9 cellular contexts compared by ENCODE assay signal in the genomic region with DNA sequence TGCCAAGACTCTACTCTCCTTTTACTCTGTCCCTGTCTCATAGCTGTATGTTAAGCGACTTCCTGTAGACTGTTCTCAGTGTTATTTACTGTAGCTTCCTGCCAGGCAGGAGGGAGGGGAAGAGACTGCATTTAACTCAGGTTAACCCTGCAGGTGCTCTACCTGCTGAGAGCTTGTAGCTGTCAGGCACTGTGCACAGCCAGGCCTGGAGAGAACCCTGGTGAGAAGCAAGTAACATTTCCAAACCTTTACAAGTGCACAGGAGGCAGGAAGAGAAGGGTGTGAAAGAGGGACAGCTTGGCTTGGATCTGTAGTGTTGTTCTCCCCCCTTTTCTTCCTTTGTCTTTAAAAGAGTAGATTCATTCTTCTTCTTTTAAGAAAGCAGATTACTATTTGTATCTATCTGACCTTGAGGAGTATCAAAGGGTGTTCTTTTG.
DNase-seq lines count a peak whose midpoint lies in the region; ATAC-seq and TF ChIP-seq lines count a peak whose summit lies in the region.
"Had no signal": no experiment of that assay in that cellular context is flagged by ENCODE, and none has a peak within 500 bp of the region (broad histone marks: within the 10 kb centered on the region; RNA-seq: fewer than 3 reads in every experiment).

No MANE protein-coding gene starts in this region.

- peak overlapping the region; percentile 9 to 54 for H3K27ac ChIP-seq in tibial artery
- H3K27ac ChIP-seq: parathyroid adenoma had no signal

- intact Hi-C loops in tibial artery (cut with DNase I; ENCODE audit: low total_unique reads) = no loop called here

- peak overlapping the region; percentile 58 for H3K4me3 ChIP-seq in endocrine pancreas (ENCODE audit: control insufficient read depth, insufficient read depth, low read length)
- no peak overlapping the region for H3K4me3 ChIP-seq in tibial artery

- peak; percentile 56 for DNase-seq in ELF-1 (ENCODE audit: low read depth, low spot score)
- DNase-seq in NCI-H146 treated with DMSO at 0.1 percent for 48 hours (lab: John Stamatoyannopoulos, UW; ENCODE audit: unreplicated experiment) = peak; percentile 93
- DNase-seq in tibial artery = no peak
- no peak for DNase-seq in MV-4-11 (lab: John Stamatoyannopoulos, UW)
- DNase-seq in stimulated activated CD4-positive, alpha-beta T cell treated with anti-CD3 and anti-CD28 coated beads, Interleukin-12 subunit alpha, Interleukin-12 subunit beta, amount 100 ng/mL, for 4 hours = no peak

- no peak overlapping the region for H3K9ac ChIP-seq in endocrine pancreas (ENCODE audit: control insufficient read depth, insufficient read depth, low read length)
- H3K9ac ChIP-seq: parathyroid adenoma had no signal

- no peak for TF ChIP-seq CTCF in tibial artery (IDR thresholded peaks at IDR 0.05)

- H3K27me3 ChIP-seq in endocrine pancreas (ENCODE audit: control insufficient read depth, insufficient read depth, low read length) (no peaks in the 10 kb centered on the region), tibial artery (no peaks in the 10 kb centered on the region)

- H3K36me3 ChIP-seq in endocrine pancreas (ENCODE audit: control insufficient read depth, insufficient read depth, low read length) = no peaks in the 10 kb centered on the region
- peaks cover 0 to 25% (median 0%) of the 10 kb centered on the region in 3 donors for H3K36me3 ChIP-seq in tibial artery

- H3K4me1 ChIP-seq in endocrine pancreas (ENCODE audit: control insufficient read depth, insufficient read depth, low read length) (peaks cover 21% of the 10 kb centered on the region), tibial artery (peaks cover 0 to 19% (median 4%) of the 10 kb centered on the region in 4 donors)
- H3K4me1 ChIP-seq: parathyroid adenoma had no signal

- H3K9me3 ChIP-seq in endocrine pancreas (ENCODE audit: control insufficient read depth, low read length) (no peaks in the 10 kb centered on the region), tibial artery (no peaks in the 10 kb centered on the region)

- ATAC-seq in GM21576 (IDR thresholded peaks at IDR 0.05; ENCODE audit: unreplicated experiment) = peak; percentile 83
- ATAC-seq in GM21526 (IDR thresholded peaks at IDR 0.05; ENCODE audit: low FRiP score, unreplicated experiment) = no peak

Comparison
In these comparisons a context has a peak if more than half of its experiments do, and no peak if none do; other contexts are left out.
1. DNase-seq: peak in ELF-1 (single experiment) and NCI-H146 treated with DMSO at 0.1 percent for 48 hours (single experiment); none in tibial artery (0 of 2), MV-4-11 (single experiment) and stimulated activated CD4-positive, alpha-beta T cell treated with anti-CD3 and anti-CD28 coated beads, Interleukin-12 subunit alpha, Interleukin-12 subunit beta, amount 100 ng/mL, for 4 hours (single experiment).